8 cellular contexts compared by ENCODE assay signal in genomic region chr19:11324079-11324661, GRCh38. TPM values are rescaled to one million over a fixed set of nuclear protein-coding genes. Genes with fewer than 3 reads are reported as not detected.
DNase-seq lines count a peak whose midpoint lies in the region; ATAC-seq and TF ChIP-seq lines count a peak whose summit lies in the region.

No MANE protein-coding gene starts in this region.

- peaks cover 3% of the 10 kb centered on the region for H3K27me3 Mint-ChIP-seq in activated T-helper 17 cell treated with anti-CD3 and anti-CD28 coated beads, Interleukin-2, amount 50 U/mL, for 72 hours

- H3K27ac ChIP-seq in gastroesophageal sphincter: peak overlapping the region; percentile 54 to 85 (median 82)

- H3K4me3 ChIP-seq in gastroesophageal sphincter: peak overlapping the region in 1 of 2 donors; percentile 27

- intact Hi-C loops in posterior cingulate gyrus (cut with DNase I): no loop called here

- ATAC-seq in GM19467 (IDR thresholded peaks at IDR 0.05; ENCODE audit: unreplicated experiment) (peak; percentile 48), gastroesophageal sphincter (peak; percentile 93), HG02885 (IDR thresholded peaks at IDR 0.05; ENCODE audit: poor library complexity, unreplicated experiment) (no peak), GM19328 (IDR thresholded peaks at IDR 0.05; ENCODE audit: unreplicated experiment) (no peak)
- ATAC-seq in activated T-helper 17 cell treated with anti-CD3 and anti-CD28 coated beads, Interleukin-2, amount 50 U/mL, for 72 hours (replicated peaks): peak; percentile 46

- peak overlapping the region; percentile 43 for H3K27ac Mint-ChIP-seq in activated T-helper 17 cell treated with anti-CD3 and anti-CD28 coated beads, Interleukin-2, amount 50 U/mL, for 72 hours

- no peaks in the 10 kb centered on the region for H3K9me3 Mint-ChIP-seq in activated T-helper 17 cell treated with anti-CD3 and anti-CD28 coated beads, Interleukin-2, amount 50 U/mL, for 72 hours

- DNase-seq in C1 segment of cervical spinal cord (lab: John Stamatoyannopoulos, UW) (peak in 12 of 14 donors; percentile 14 to 79 (median 60)), NCI-H226 (peak; percentile 89), posterior cingulate gyrus (peak in 8 of 10 donors; percentile 41 to 91 (median 52))

- WGBS in gastroesophageal sphincter (ENCODE audit: low coverage in 1 of 2), 2 donors: 3 to 5% methylated on average over 4 to 8 of the region's 10 CpGs

- no peak for TF ChIP-seq EP300 in gastroesophageal sphincter (IDR thresholded peaks at IDR 0.05)

- no peak for TF ChIP-seq CTCF in gastroesophageal sphincter (IDR thresholded peaks at IDR 0.05)

- peak overlapping the region; percentile 20 for H3K4me3 Mint-ChIP-seq in activated T-helper 17 cell treated with anti-CD3 and anti-CD28 coated beads, Interleukin-2, amount 50 U/mL, for 72 hours

- peaks cover 0 to 46% of the 10 kb centered on the region in 2 donors for H3K36me3 ChIP-seq in gastroesophageal sphincter

- H3K4me1 ChIP-seq in gastroesophageal sphincter: peaks cover 0 to 44% (median 18%) of the 10 kb centered on the region in 3 donors

- H3K36me3 Mint-ChIP-seq in activated T-helper 17 cell treated with anti-CD3 and anti-CD28 coated beads, Interleukin-2, amount 50 U/mL, for 72 hours (ENCODE audit: low read depth): peaks cover 7% of the 10 kb centered on the region

- no peaks in the 10 kb centered on the region for H3K27me3 ChIP-seq in gastroesophageal sphincter

- no peaks in the 10 kb centered on the region for H3K9me3 ChIP-seq in gastroesophageal sphincter

- TF ChIP-seq POLR2A in gastroesophageal sphincter (IDR thresholded peaks at IDR 0.05): no peak

- H3K4me1 Mint-ChIP-seq in activated T-helper 17 cell treated with anti-CD3 and anti-CD28 coated beads, Interleukin-2, amount 50 U/mL, for 72 hours: no peaks in the 10 kb centered on the region

RNA-seq across cellular contexts. Expression of gene RAB3D, which starts 15.3 kb away (rescaled TPM):
- total RNA-seq in activated T-helper 17 cell treated with anti-CD3 and anti-CD28 coated beads, Interleukin-2, amount 50 U/mL, for 72 hours: 10 to 100 TPM in 1 of 2 donors, 1 to 10 TPM in 1; 9.7 to 13.4 TPM
- 10 to 100 TPM; 21.5 to 43.7 (median 28.0) TPM for total RNA-seq in gastroesophageal sphincter

RNA-seq across cellular contexts. Expression of gene TMEM205, which starts 21.9 kb away (rescaled TPM):
- total RNA-seq in activated T-helper 17 cell treated with anti-CD3 and anti-CD28 coated beads, Interleukin-2, amount 50 U/mL, for 72 hours: 10 to 100 TPM; 30.9 to 31.0 TPM
- total RNA-seq in gastroesophageal sphincter: 100 to 1,000 TPM; 165 to 262 (median 210) TPM

RNA-seq across cellular contexts. Expression of gene CCDC159, which starts 22.1 kb away (rescaled TPM):
- 10 to 100 TPM; 17.4 to 45.4 TPM for total RNA-seq in activated T-helper 17 cell treated with anti-CD3 and anti-CD28 coated beads, Interleukin-2, amount 50 U/mL, for 72 hours
- total RNA-seq in gastroesophageal sphincter: 10 to 100 TPM in 3 of 4 donors, 1 to 10 TPM in 1; 6.6 to 30.0 (median 19.0) TPM

RNA-seq across cellular contexts. Expression of gene TSPAN16, which starts 28.2 kb away (rescaled TPM):
- not detected for total RNA-seq in activated T-helper 17 cell treated with anti-CD3 and anti-CD28 coated beads, Interleukin-2, amount 50 U/mL, for 72 hours
- not detected for total RNA-seq in gastroesophageal sphincter

RNA-seq across cellular contexts. Expression of gene PLPPR2, which starts 31.1 kb away (rescaled TPM):
- 1 to 10 TPM; 2.9 to 9.7 TPM for total RNA-seq in activated T-helper 17 cell treated with anti-CD3 and anti-CD28 coated beads, Interleukin-2, amount 50 U/mL, for 72 hours
- 10 to 100 TPM; 20.5 to 57.7 (median 44.9) TPM for total RNA-seq in gastroesophageal sphincter

Comparison
In these comparisons a context has a peak if more than half of its experiments do, and no peak if none do; other contexts are left out.
1. ATAC-seq: peak in GM19467 (single experiment), activated T-helper 17 cell treated with anti-CD3 and anti-CD28 coated beads, Interleukin-2, amount 50 U/mL, for 72 hours (single experiment) and gastroesophageal sphincter (single experiment); none in HG02885 (single experiment) and GM19328 (single experiment).
2. RNA of gene TMEM205, which starts 21.9 kb away (total RNA-seq): 165 to 262 TPM in gastroesophageal sphincter; 30.9 to 31.0 TPM in activated T-helper 17 cell treated with anti-CD3 and anti-CD28 coated beads, Interleukin-2, amount 50 U/mL, for 72 hours; every median in the first group is over 4 times any median in the second.
3. Peak in every context shown above with its lines, with median percentiles within 50 percentile points of each other: DNase-seq.